Comparison of ENCODE assay signal across 17 cellular contexts in genomic region chr2:226733189-226733858, GRCh38.
DNase-seq lines count a peak whose midpoint lies in the region; ATAC-seq, FAIRE-seq and TF ChIP-seq lines count a peak whose summit lies in the region.
"Had no signal": no experiment of that assay in that cellular context is flagged by ENCODE, and none has a peak within 500 bp of the region (broad histone marks: within the 10 kb centered on the region; RNA-seq: fewer than 3 reads in every experiment).

No MANE protein-coding gene starts in this region.

- BruUV-seq in mammary epithelial cell (replicated peaks; lab: Mats Ljungman, UMichigan) = no TSS peak

- intact Hi-C loops in breast epithelium (cut with DNase I; ENCODE audit: low total_unique reads) = no loop called here
- intact Hi-C loops in mammary epithelial cell (cut with micrococcal nuclease) = no loop called here
- intact Hi-C loops in left ventricle myocardium superior (cut with micrococcal nuclease) = no loop called here
- intact Hi-C loops in lower leg skin (cut with DNase I; ENCODE audit: low total_unique reads) = no loop called here

- H3K27ac ChIP-seq in breast epithelium = peak overlapping the region; percentile 30 to 37
- no peak overlapping the region for H3K27ac ChIP-seq in mammary epithelial cell (ENCODE audit: insufficient read depth, low read depth, low read length)
- no peak overlapping the region for H3K27ac ChIP-seq in small intestine (ENCODE audit: low read depth in 1 of 2, low read length in 1 of 2)
- H3K27ac ChIP-seq: HL-60, parathyroid adenoma had no signal

- in situ Hi-C loops in mammary epithelial cell (cut with MboI; ENCODE audit: low sequenced_read_pairs in 2 of 2) = no loop called here

- no peak overlapping the region for H3K4me2 ChIP-seq in mammary epithelial cell (ENCODE audit: insufficient read depth, low read depth, low read length)

- DNase-seq in breast epithelium (ENCODE audit: low spot score in 2 of 2) (no peak), mammary epithelial cell (no peak), RPMI7951 (ENCODE audit: low read depth) (peak; percentile 42), left ventricle myocardium superior (no peak), small intestine (peak; percentile 73), lower leg skin (ENCODE audit: low spot score in 2 of 2) (no peak)
- DNase-seq: activated CD4-positive, alpha-beta T cell treated with anti-CD3 and anti-CD28 coated beads, Interleukin-2, amount 10 ng/mL, durations not matched to agents 7 days and 5 days; activated gamma-delta T cell; endodermal cell; stimulated activated CD4-positive, alpha-beta T cell treated with anti-CD3 and anti-CD28 coated beads, Interleukin-2, amount 100 ng/mL, for 48 hours; SW 1271 had no signal

- TF ChIP-seq CTCF in breast epithelium (IDR thresholded peaks at IDR 0.05) (no peak), mammary epithelial cell (conservative IDR thresholded peaks at IDR 0.05 in 1 of 2, IDR thresholded peaks at IDR 0.05 in 1 of 2; ENCODE audit: extremely low read depth in 1 of 2, insufficient read depth in 1 of 2, low read depth in 1 of 2, low read length in 2 of 2) (no peak), lower leg skin (IDR thresholded peaks at IDR 0.05) (no peak)

- H2AFZ ChIP-seq in mammary epithelial cell (ENCODE audit: low read depth, low read length) = no peak overlapping the region
- H2AFZ ChIP-seq: parathyroid adenoma had no signal

- H3K27me3 ChIP-seq in breast epithelium (no peaks in the 10 kb centered on the region), mammary epithelial cell (ENCODE audit: insufficient read depth, low read length) (no peaks in the 10 kb centered on the region), small intestine (ENCODE audit: control insufficient read depth in 2 of 2, insufficient read depth in 2 of 2, low read length in 2 of 2) (no peaks in the 10 kb centered on the region)

- H3K4me3 ChIP-seq in breast epithelium = no peak overlapping the region
- H3K4me3 ChIP-seq in mammary epithelial cell (replicated peaks in 1 of 3; ENCODE audit: insufficient read depth in 1 of 3, low read depth in 2 of 3, low read length in 3 of 3) = no peak overlapping the region
- H3K4me3 ChIP-seq in small intestine (ENCODE audit: low read depth in 1 of 2, low read length in 2 of 2) = no peak overlapping the region
- H3K4me3 ChIP-seq in lower leg skin (ENCODE audit: low read depth, poor library complexity, severe bottlenecking) = no peak overlapping the region

- WGBS in mammary epithelial cell (ENCODE audit: low coverage, missing lambda C conversion rate) = 94% methylated on average over 5 of the region's 6 CpGs
- WGBS in small intestine, 3 donors = 34 to 44% (median 38%) methylated on average over 6 of the region's 6 CpGs
- WGBS in lower leg skin, 2 donors = 87 to 90% methylated on average over 6 of the region's 6 CpGs

- no peaks in the 10 kb centered on the region for H3K36me3 ChIP-seq in breast epithelium
- H3K36me3 ChIP-seq in mammary epithelial cell (ENCODE audit: insufficient read depth, low read length) = peaks cover 20% of the 10 kb centered on the region
- no peaks in the 10 kb centered on the region for H3K36me3 ChIP-seq in small intestine (ENCODE audit: control insufficient read depth in 2 of 2, insufficient read depth in 2 of 2, low read length in 2 of 2)

- TF ChIP-seq POLR2A in breast epithelium (IDR thresholded peaks at IDR 0.05) (no peak), lower leg skin (IDR thresholded peaks at IDR 0.05) (no peak)

- CTCF ChIA-PET in mammary epithelial cell (lab: Charles Lee; ENCODE audit: low non-redundant PET) = no interaction called here

- H3K4me1 ChIP-seq in breast epithelium (no peaks in the 10 kb centered on the region), mammary epithelial cell (ENCODE audit: insufficient read depth, low read length) (no peaks in the 10 kb centered on the region), small intestine (ENCODE audit: control insufficient read depth in 2 of 2, insufficient read depth in 1 of 2, low read depth in 1 of 2, low read length in 1 of 2) (peaks cover 3 to 8% of the 10 kb centered on the region in 2 donors)
- H3K4me1 ChIP-seq: parathyroid adenoma had no signal

- FAIRE-seq in small intestine (lab: Jason Lieb, UNC) = no peak
- FAIRE-seq: bronchial epithelial cell had no signal

- ATAC-seq in left ventricle myocardium superior = peak; percentile 68
- ATAC-seq in HG02610 (IDR thresholded peaks at IDR 0.05; ENCODE audit: unreplicated experiment) = no peak
- ATAC-seq in GM21526 (IDR thresholded peaks at IDR 0.05; ENCODE audit: low FRiP score, unreplicated experiment) = no peak
- ATAC-seq: stimulated activated memory B cell treated with anti-CD40 and anti-IgM and Interleukin-4, amounts not matched to agents 10 μg/mL and 1 μg/mL and 100 μg/mL, for 72 hours had no signal

- dilution Hi-C loops in mammary epithelial cell (cut with HindIII; ENCODE audit: low sequenced_read_pairs) = no loop called here

- no peaks in the 10 kb centered on the region for H3K9me3 ChIP-seq in breast epithelium
- no peaks in the 10 kb centered on the region for H3K9me3 ChIP-seq in mammary epithelial cell (replicated peaks; ENCODE audit: insufficient read depth, low read length)
- H3K9me3 ChIP-seq in small intestine (ENCODE audit: control insufficient read depth, low read depth) = no peaks in the 10 kb centered on the region

- no peaks in the 10 kb centered on the region for H4K20me1 ChIP-seq in mammary epithelial cell (ENCODE audit: insufficient read depth, low read length)

- no peak overlapping the region for H3K9ac ChIP-seq in mammary epithelial cell (ENCODE audit: insufficient read depth, low read length)
- H3K9ac ChIP-seq: parathyroid adenoma had no signal

- peaks cover 15% of the 10 kb centered on the region for H3K79me2 ChIP-seq in mammary epithelial cell (ENCODE audit: insufficient read depth, low read length)
- H3K79me2 ChIP-seq: parathyroid adenoma had no signal

Comparison
In these comparisons a context has a peak if more than half of its experiments do, and no peak if none do; other contexts are left out.
1. H3K27ac ChIP-seq: peak in breast epithelium (2 of 2); none in mammary epithelial cell (single experiment) and small intestine (0 of 2).
2. DNase-seq: peak in RPMI7951 (single experiment) and small intestine (single experiment); none in breast epithelium (0 of 2), mammary epithelial cell (single experiment), left ventricle myocardium superior (single experiment) and lower leg skin (0 of 2).